In genomic region chr2:166803314-166803986, GRCh38 we compare ENCODE assay signal across 1 cellular context.
TF ChIP-seq lines count a peak whose summit lies in the region.

No MANE protein-coding gene starts in this region.

TF ChIP-seq in SK-N-SH, 30 proteins besides CTCF, POLR2A, EP300 and RAD21 (continued from another document):
- no peak for TF ChIP-seq USF2 (IDR thresholded peaks at IDR 0.05; ENCODE audit: borderline replicate concordance, low read depth, low read length)
